ENCODE assay signal across 16 cellular contexts in the genomic region with DNA sequence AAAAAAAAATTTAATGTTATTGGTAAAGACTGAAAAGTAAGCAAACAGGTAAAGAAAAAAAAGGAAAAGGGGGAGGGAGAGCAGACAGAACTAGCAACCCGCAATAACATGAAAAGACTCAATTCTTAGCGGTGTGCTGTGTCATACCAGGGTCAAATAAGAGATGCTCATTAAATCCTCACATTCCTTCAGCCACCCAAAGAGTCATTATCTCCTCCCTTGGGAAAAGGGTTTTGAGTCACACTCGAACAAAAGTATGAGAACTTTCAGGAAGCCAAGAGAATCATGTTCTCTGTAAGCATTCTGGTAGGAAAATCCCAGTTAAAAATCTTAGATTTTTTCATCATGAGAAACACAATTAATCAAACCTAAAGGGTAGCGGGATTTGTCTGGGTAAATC. TPM values are rescaled to one million over a fixed set of nuclear protein-coding genes. Genes with fewer than 3 reads are reported as not detected.
DNase-seq lines count a peak whose midpoint lies in the region; ATAC-seq and TF ChIP-seq lines count a peak whose summit lies in the region.
"Had no signal": no experiment of that assay in that cellular context is flagged by ENCODE, and none has a peak within 500 bp of the region (broad histone marks: within the 10 kb centered on the region; RNA-seq: fewer than 3 reads in every experiment).

No MANE protein-coding gene starts in this region.

- H3K56ac ChIP-seq in IMR-90 (ENCODE audit: extremely low read depth, insufficient read depth, low read length) = no peak overlapping the region

- H2BK15ac ChIP-seq in IMR-90 (ENCODE audit: low read depth, low read length) (no peak overlapping the region), mesenchymal stem cell (ENCODE audit: low read depth, poor library complexity, severe bottlenecking) (no peak overlapping the region)

- H4K91ac ChIP-seq in IMR-90 (ENCODE audit: insufficient read depth, low read depth, low read length) (no peak overlapping the region), mesenchymal stem cell (ENCODE audit: low read length) (no peak overlapping the region)

- no peak for TF ChIP-seq POLR2A in IMR-90 (IDR thresholded peaks at IDR 0.05; ENCODE audit: low read depth, low read length)

- H3K36me3 ChIP-seq in IMR-90 (ENCODE audit: control insufficient read depth, insufficient read depth, low read length) (no peaks in the 10 kb centered on the region), mesenchymal stem cell (ENCODE audit: control insufficient read depth in 1 of 2, insufficient read depth in 2 of 2, low read depth in 1 of 2, low read length in 2 of 2) (no peaks in the 10 kb centered on the region)
- H3K36me3 ChIP-seq: BLaER1 treated with 17β-estradiol and CSF1 and Interleukin-3, amounts not matched to agents 10 nM and 100 nM; gastrocnemius medialis had no signal

- H3K9ac ChIP-seq in IMR-90 (ENCODE audit: low read depth, low read length) = no peak overlapping the region
- no peak overlapping the region for H3K9ac ChIP-seq in mesenchymal stem cell (ENCODE audit: low read length)
- H3K9ac ChIP-seq: BLaER1 treated with 17β-estradiol and CSF1 and Interleukin-3, amounts not matched to agents 10 nM and 100 nM; SK-N-SH had no signal

- no peaks in the 10 kb centered on the region for H4K20me1 ChIP-seq in IMR-90 (ENCODE audit: insufficient read depth, low read length)
- H4K20me1 ChIP-seq: BLaER1 treated with 17β-estradiol and CSF1 and Interleukin-3, amounts not matched to agents 10 nM and 100 nM had no signal

- peaks cover 4% of the 10 kb centered on the region; the same call in 1 of the 2 replicates for H3K9me1 ChIP-seq in IMR-90 (ENCODE audit: insufficient read depth, low read length)

- dilution Hi-C loops in IMR-90 (cut with HindIII; ENCODE audit: low sequenced_read_pairs, unreplicated experiment) = no loop called here

- H4K8ac ChIP-seq in IMR-90 (ENCODE audit: low read depth in 2 of 2, low read length in 2 of 2) (no peak overlapping the region), mesenchymal stem cell (ENCODE audit: low read length) (no peak overlapping the region)

- WGBS in IMR-90 (ENCODE audit: extremely low coverage in 2 of 2, insufficient read length in 1 of 2), 2 experiments = no CpG with 5 or more reads among the region's 4 CpGs
- 40% methylated on average over 2 of the region's 4 CpGs for WGBS in mesenchymal stem cell

- BruUV-seq in IMR-90 (replicated peaks; lab: Mats Ljungman, UMichigan) = no TSS peak

- H3K14ac ChIP-seq in IMR-90 (replicated peaks; ENCODE audit: low read depth, low read length) = no peak overlapping the region
- no peak overlapping the region for H3K14ac ChIP-seq in mesenchymal stem cell (ENCODE audit: low read length in 2 of 2)

- H3K4ac ChIP-seq in IMR-90 (ENCODE audit: low read depth, low read length) (no peak overlapping the region), mesenchymal stem cell (ENCODE audit: low read depth in 1 of 2, low read length in 2 of 2) (no peak overlapping the region)

- intact Hi-C loops in IMR-90 (cut with micrococcal nuclease) (no loop called here), sciatic nerve (cut with DNase I) (no loop called here)

- H3K23ac ChIP-seq in IMR-90 (ENCODE audit: low read depth, low read length) (no peak overlapping the region), mesenchymal stem cell (ENCODE audit: low read length in 2 of 2) (no peak overlapping the region)

- no peak overlapping the region for H3K27ac ChIP-seq in IMR-90 (ENCODE audit: insufficient read depth, low read length)
- H3K27ac ChIP-seq in mesenchymal stem cell (ENCODE audit: low read length, poor library complexity, severe bottlenecking) = no peak overlapping the region
- H3K27ac ChIP-seq: BLaER1 treated with 17β-estradiol and CSF1 and Interleukin-3, amounts not matched to agents 10 nM and 100 nM; gastrocnemius medialis; VCaP had no signal

- no peak overlapping the region for H2AK5ac ChIP-seq in IMR-90 (ENCODE audit: low read depth, low read length)
- no peak overlapping the region for H2AK5ac ChIP-seq in mesenchymal stem cell (ENCODE audit: low read length, severe bottlenecking)

- H3K27me3 ChIP-seq in IMR-90 (ENCODE audit: control insufficient read depth, insufficient read depth, low read length) = no peaks in the 10 kb centered on the region
- H3K27me3 ChIP-seq in mesenchymal stem cell (ENCODE audit: control insufficient read depth in 1 of 2, insufficient read depth in 1 of 2, low read length in 2 of 2) = no peaks in the 10 kb centered on the region
- H3K27me3 ChIP-seq: gastrocnemius medialis had no signal

- H3K4me1 ChIP-seq in IMR-90 (ENCODE audit: control insufficient read depth, insufficient read depth, low read length) (peaks cover 5% of the 10 kb centered on the region), mesenchymal stem cell (ENCODE audit: control insufficient read depth, insufficient read depth, low read depth, low read length) (no peaks in the 10 kb centered on the region)

- H3K9me3 ChIP-seq in IMR-90 (ENCODE audit: control insufficient read depth, insufficient read depth, low read length) = no peaks in the 10 kb centered on the region
- no peaks in the 10 kb centered on the region for H3K9me3 ChIP-seq in mesenchymal stem cell (ENCODE audit: control insufficient read depth, low read length)
- H3K9me3 ChIP-seq: BLaER1 treated with 17β-estradiol and CSF1 and Interleukin-3, amounts not matched to agents 10 nM and 100 nM; gastrocnemius medialis; SK-N-SH had no signal

- H2BK120ac ChIP-seq in IMR-90 (ENCODE audit: low read depth, low read length) (no peak overlapping the region), mesenchymal stem cell (ENCODE audit: low read depth, low read length) (no peak overlapping the region)

- no peak overlapping the region for H2BK12ac ChIP-seq in mesenchymal stem cell (ENCODE audit: low read length in 2 of 2)

- DNase-seq in AG10803 (ENCODE audit: low read depth) (peak; percentile 95), IMR-90 (peak; percentile 57), astrocyte of the cerebellum (ENCODE audit: low read depth) (peak; percentile 29), mesenchymal stem cell (peak; percentile 50), sciatic nerve (ENCODE audit: low spot score) (no peak), NCI-H1048 (lab: John Stamatoyannopoulos, UW) (no peak)
- DNase-seq: activated CD8-positive, alpha-beta memory T cell treated with anti-CD3 and anti-CD28 coated beads for 24 hours; effector CD8-positive, alpha-beta T cell; gastrocnemius medialis; NCI-H1694 treated with DMSO at 0.1 percent for 48 hours; NCI-H510A; SK-N-SH had no signal

- H3K18ac ChIP-seq in IMR-90 (ENCODE audit: low read depth, low read length) (no peak overlapping the region; the same call in 1 of the 2 replicates), mesenchymal stem cell (ENCODE audit: low read depth in 1 of 2, low read length in 2 of 2) (no peak overlapping the region)

- POLR2A ChIA-PET in IMR-90 (lab: Charles Lee; ENCODE audit: unreplicated experiment) = no interaction called here

- H4K5ac ChIP-seq in IMR-90 (ENCODE audit: low read depth, low read length) = no peak overlapping the region

- H2AK9ac ChIP-seq in IMR-90 (replicated peaks; ENCODE audit: low read depth, low read length, poor library complexity) = no peak overlapping the region

- H2AFZ ChIP-seq in IMR-90 (replicated peaks; ENCODE audit: low read length, poor library complexity) (no peak overlapping the region), mesenchymal stem cell (ENCODE audit: low read depth, low read length) (no peak overlapping the region)

- no peak overlapping the region for H3K4me2 ChIP-seq in IMR-90 (ENCODE audit: low read depth, low read length)
- H3K4me2 ChIP-seq in mesenchymal stem cell (ENCODE audit: low read length, poor library complexity, severe bottlenecking) = no peak overlapping the region
- H3K4me2 ChIP-seq: BLaER1 treated with 17β-estradiol and CSF1 and Interleukin-3, amounts not matched to agents 10 nM and 100 nM had no signal

- in situ Hi-C loops in IMR-90 (cut with MboI; ENCODE audit: low sequenced_read_pairs) = no loop called here
- in situ Hi-C loops in astrocyte of the cerebellum (cut with HindIII; ENCODE audit: low sequenced_read_pairs) = no loop called here

- H2BK5ac ChIP-seq in IMR-90 (ENCODE audit: low read depth, low read length, poor library complexity, severe bottlenecking) = peak overlapping the region; percentile 18
- H2BK5ac ChIP-seq in mesenchymal stem cell (ENCODE audit: low read depth, low read length, poor library complexity, severe bottlenecking) = no peak overlapping the region

- no peak overlapping the region; the same call in 1 of the 2 replicates for H2BK20ac ChIP-seq in IMR-90 (ENCODE audit: low read depth, low read length)

- no peak for TF ChIP-seq CTCF in AG10803 (conservative IDR thresholded peaks at IDR 0.05; ENCODE audit: low read length)
- no peak for TF ChIP-seq CTCF in IMR-90 (conservative IDR thresholded peaks at IDR 0.05; ENCODE audit: low read depth, low read length)
- TF ChIP-seq CTCF in astrocyte of the cerebellum (IDR thresholded peaks at IDR 0.05; ENCODE audit: low read depth, low read length, missing control alignments) = no peak

- ATAC-seq in IMR-90 (ENCODE audit: low read depth) = no peak
- no peak for ATAC-seq in sciatic nerve
- no peak for ATAC-seq in HG02938 (IDR thresholded peaks at IDR 0.05; ENCODE audit: unreplicated experiment)
- ATAC-seq in HG03097 (IDR thresholded peaks at IDR 0.05; ENCODE audit: low FRiP score, unreplicated experiment) = no peak
- ATAC-seq: gastrocnemius medialis had no signal

- H3K79me1 ChIP-seq in IMR-90 (ENCODE audit: low read depth in 1 of 2, low read length in 2 of 2) = no peaks in the 10 kb centered on the region
- H3K79me1 ChIP-seq in mesenchymal stem cell (replicated peaks; ENCODE audit: low read length, poor library complexity, severe bottlenecking) = no peaks in the 10 kb centered on the region

- CTCF ChIA-PET in IMR-90 (lab: Yijun Ruan, JAX) = no interaction called here

- TF ChIP-seq RAD21 in IMR-90 (IDR thresholded peaks at IDR 0.05; ENCODE audit: low read length) = no peak

- H3K4me3 ChIP-seq in AG10803 (ENCODE audit: low read length) (no peak overlapping the region), IMR-90 (ENCODE audit: insufficient read depth, low read depth, low read length) (no peak overlapping the region), astrocyte of the cerebellum (ENCODE audit: low read depth, low read length) (no peak overlapping the region), mesenchymal stem cell (ENCODE audit: insufficient read depth in 1 of 2, low read depth in 1 of 2, low read length in 2 of 2) (no peak overlapping the region)
- H3K4me3 ChIP-seq: BLaER1 treated with 17β-estradiol and CSF1 and Interleukin-3, amounts not matched to agents 10 nM and 100 nM; gastrocnemius medialis had no signal

TF ChIP-seq in IMR-90, 13 proteins besides CTCF, POLR2A, EP300 and RAD21:
- TF ChIP-seq MXI1 (IDR thresholded peaks at IDR 0.05; ENCODE audit: borderline replicate concordance, low read depth, low read length) (no peak), SMC3 (IDR thresholded peaks at IDR 0.05; ENCODE audit: low read depth, low read length) (no peak)

RNA-seq across cellular contexts. Expression of gene TNIP3, which starts 23.4 kb away (rescaled TPM):
- total RNA-seq in IMR-90 (2012; rRNA removed) (0.18 and 0.28 TPM in 2 replicates), sciatic nerve (0.53 TPM)
- polyA plus RNA-seq in IMR-90 (2012; rRNA removed) = 0.10 TPM in 2 replicates
- polyA plus RNA-seq in IMR-90 (2012; cell fraction: cytosol; rRNA removed) = 0.03 and 0.09 TPM in 2 replicates
- 0.07 TPM in 1 of 2 replicates, not detected in the other for polyA plus RNA-seq in IMR-90 (2012; cell fraction: nucleus; rRNA removed; ENCODE audit: low replicate concordance)
- 0.14 TPM for polyA plus RNA-seq in mesenchymal stem cell (2013, experiment 1 of 2)
- 0.11 TPM for polyA plus RNA-seq in mesenchymal stem cell (2013, experiment 2 of 2)
- total RNA-seq: gastrocnemius medialis had no signal

Comparison
In these comparisons a context has a peak if more than half of its experiments do, and no peak if none do; other contexts are left out.
1. DNase-seq: peak in AG10803 (single experiment), IMR-90 (single experiment), astrocyte of the cerebellum (single experiment) and mesenchymal stem cell (single experiment); none in sciatic nerve (single experiment) and NCI-H1048 (single experiment).